In genomic region chr2:67565761-67566160, GRCh38 we compare ENCODE assay signal across 15 cellular contexts.
DNase-seq lines count a peak whose midpoint lies in the region; ATAC-seq and TF ChIP-seq lines count a peak whose summit lies in the region.
"Had no signal": no experiment of that assay in that cellular context is flagged by ENCODE, and none has a peak within 500 bp of the region (broad histone marks: within the 10 kb centered on the region; RNA-seq: fewer than 3 reads in every experiment).

No MANE protein-coding gene starts in this region.

- H3K27ac Mint-ChIP-seq in HFFc6, result peak overlapping the region; percentile 86
- H3K27ac Mint-ChIP-seq in activated naive CD8-positive, alpha-beta T cell treated with anti-CD3 and anti-CD28 coated beads, Interleukin-2, amount 50 U/mL, for 24 hours, result no peak overlapping the region
- H3K27ac Mint-ChIP-seq in natural killer cell treated with Interleukin-12 subunit alpha and Interleukin-12 subunit beta and Interleukin-15 and Interleukin-18, amount 100 ng/mL, for 72 hours, result no peak overlapping the region
- H3K27ac Mint-ChIP-seq: T-helper 2 cell treated with Interferon-gamma antibody and Interleukin-4, amounts not matched to agents 5 μg/mL and 100 μg/mL, for 36 hours had no signal

- H3K4me1 ChIP-seq in gastroesophageal sphincter (peaks cover 0 to 3% (median 0%) of the 10 kb centered on the region in 3 donors), skeletal muscle satellite cell (ENCODE audit: control insufficient read depth, insufficient read depth, low read length) (peaks cover 59% of the 10 kb centered on the region)
- H3K4me1 ChIP-seq: gastrocnemius medialis had no signal

- H3K4me3 Mint-ChIP-seq in HFFc6, result peak overlapping the region; percentile 46
- H3K4me3 Mint-ChIP-seq in activated naive CD8-positive, alpha-beta T cell treated with anti-CD3 and anti-CD28 coated beads, Interleukin-2, amount 50 U/mL, for 24 hours, result no peak overlapping the region
- no peak overlapping the region for H3K4me3 Mint-ChIP-seq in natural killer cell treated with Interleukin-12 subunit alpha and Interleukin-12 subunit beta and Interleukin-15 and Interleukin-18, amount 100 ng/mL, for 72 hours
- H3K4me3 Mint-ChIP-seq: T-helper 2 cell treated with Interferon-gamma antibody and Interleukin-4, amounts not matched to agents 5 μg/mL and 100 μg/mL, for 36 hours had no signal

- WGBS in gastroesophageal sphincter (ENCODE audit: low coverage in 1 of 2), 2 donors, result 59 to 75% methylated on average over 3 to 6 of the region's 6 CpGs

- ATAC-seq in gastroesophageal sphincter (peak; percentile 42), HG02840 (IDR thresholded peaks at IDR 0.05; ENCODE audit: low FRiP score, unreplicated experiment) (no peak)
- no peak for ATAC-seq in activated naive CD8-positive, alpha-beta T cell treated with anti-CD3 and anti-CD28 coated beads, Interleukin-2, amount 50 U/mL, for 24 hours
- no peak for ATAC-seq in natural killer cell treated with Interleukin-12 subunit alpha and Interleukin-12 subunit beta and Interleukin-15 and Interleukin-18, amount 100 ng/mL, for 72 hours
- ATAC-seq: gastrocnemius medialis, HepG2 had no signal

- no peaks in the 10 kb centered on the region for H3K27me3 Mint-ChIP-seq in HFFc6 (ENCODE audit: insufficient read depth)
- no peaks in the 10 kb centered on the region for H3K27me3 Mint-ChIP-seq in activated naive CD8-positive, alpha-beta T cell treated with anti-CD3 and anti-CD28 coated beads, Interleukin-2, amount 50 U/mL, for 24 hours
- H3K27me3 Mint-ChIP-seq in natural killer cell treated with Interleukin-12 subunit alpha and Interleukin-12 subunit beta and Interleukin-15 and Interleukin-18, amount 100 ng/mL, for 72 hours, result peaks cover 3 to 7% of the 10 kb centered on the region in 2 donors

- TF ChIP-seq EP300 in gastroesophageal sphincter (IDR thresholded peaks at IDR 0.05), result no peak

- H3K36me3 Mint-ChIP-seq in HFFc6 (ENCODE audit: low read depth), result no peaks in the 10 kb centered on the region
- H3K36me3 Mint-ChIP-seq in activated naive CD8-positive, alpha-beta T cell treated with anti-CD3 and anti-CD28 coated beads, Interleukin-2, amount 50 U/mL, for 24 hours (ENCODE audit: low read depth), result no peaks in the 10 kb centered on the region
- no peaks in the 10 kb centered on the region for H3K36me3 Mint-ChIP-seq in natural killer cell treated with Interleukin-12 subunit alpha and Interleukin-12 subunit beta and Interleukin-15 and Interleukin-18, amount 100 ng/mL, for 72 hours

- H3K4me3 ChIP-seq in astrocyte of the spinal cord (ENCODE audit: low read depth, low read length) (no peak overlapping the region), gastroesophageal sphincter (no peak overlapping the region), skeletal muscle satellite cell (ENCODE audit: low read length) (peak overlapping the region; percentile 24)
- H3K4me3 ChIP-seq: gastrocnemius medialis had no signal

- DNase-seq in HFFc6 (peak; percentile 84), astrocyte of the spinal cord (ENCODE audit: low read depth, low spot score) (peak; percentile 76)
- no peak for DNase-seq in activated naive CD8-positive, alpha-beta T cell treated with anti-CD3 and anti-CD28 coated beads, Interleukin-2, amount 50 U/mL, for 24 hours
- DNase-seq in natural killer cell treated with Interleukin-12 subunit alpha and Interleukin-12 subunit beta and Interleukin-15 and Interleukin-18, amount 100 ng/mL, for 72 hours (ENCODE audit: low spot score), result no peak
- DNase-seq: activated gamma-delta T cell; gastrocnemius medialis; NCI-H1417 treated with DMSO at 0.1 percent for 48 hours; NCI-H510A; RPMI8226; stimulated activated CD4-positive, alpha-beta T cell treated with anti-CD3 and anti-CD28 coated beads, Interleukin-12 subunit alpha, Interleukin-12 subunit beta, amount 100 ng/mL, for 4 hours had no signal

- H3K4me1 Mint-ChIP-seq in HFFc6 (ENCODE audit: low read depth), result peaks cover 75% of the 10 kb centered on the region
- H3K4me1 Mint-ChIP-seq in activated naive CD8-positive, alpha-beta T cell treated with anti-CD3 and anti-CD28 coated beads, Interleukin-2, amount 50 U/mL, for 24 hours, result no peaks in the 10 kb centered on the region
- no peaks in the 10 kb centered on the region for H3K4me1 Mint-ChIP-seq in natural killer cell treated with Interleukin-12 subunit alpha and Interleukin-12 subunit beta and Interleukin-15 and Interleukin-18, amount 100 ng/mL, for 72 hours (ENCODE audit: low read depth in 2 of 2)

- TF ChIP-seq CTCF in HFFc6 (IDR thresholded peaks at IDR 0.05) (no peak), astrocyte of the spinal cord (IDR thresholded peaks at IDR 0.05; ENCODE audit: low read depth, low read length) (no peak), gastroesophageal sphincter (IDR thresholded peaks at IDR 0.05) (no peak)

- H3K27me3 ChIP-seq in gastroesophageal sphincter (no peaks in the 10 kb centered on the region), skeletal muscle satellite cell (ENCODE audit: control insufficient read depth, insufficient read depth, low read length) (no peaks in the 10 kb centered on the region)
- H3K27me3 ChIP-seq: gastrocnemius medialis had no signal

- TF ChIP-seq POLR2A in gastroesophageal sphincter (IDR thresholded peaks at IDR 0.05), result no peak

- H3K9me3 ChIP-seq in gastroesophageal sphincter, result no peaks in the 10 kb centered on the region
- H3K9me3 ChIP-seq in skeletal muscle satellite cell (replicated peaks; ENCODE audit: low read length), result no peaks in the 10 kb centered on the region
- H3K9me3 ChIP-seq: gastrocnemius medialis had no signal

- no peak overlapping the region for H3K27ac ChIP-seq in gastroesophageal sphincter
- H3K27ac ChIP-seq: gastrocnemius medialis had no signal

- in situ Hi-C loops in astrocyte of the spinal cord (cut with HindIII; ENCODE audit: low sequenced_read_pairs), result no loop called here

- H3K4me2 ChIP-seq in skeletal muscle satellite cell (ENCODE audit: low read length), result peak overlapping the region; percentile 24

- no peaks in the 10 kb centered on the region for H3K36me3 ChIP-seq in gastroesophageal sphincter
- no peaks in the 10 kb centered on the region for H3K36me3 ChIP-seq in skeletal muscle satellite cell (ENCODE audit: insufficient read depth, low read length)
- H3K36me3 ChIP-seq: gastrocnemius medialis had no signal

- H3K9me3 Mint-ChIP-seq in HFFc6, result no peaks in the 10 kb centered on the region
- H3K9me3 Mint-ChIP-seq in activated naive CD8-positive, alpha-beta T cell treated with anti-CD3 and anti-CD28 coated beads, Interleukin-2, amount 50 U/mL, for 24 hours, result no peaks in the 10 kb centered on the region
- peaks cover 3% of the 10 kb centered on the region for H3K9me3 Mint-ChIP-seq in natural killer cell treated with Interleukin-12 subunit alpha and Interleukin-12 subunit beta and Interleukin-15 and Interleukin-18, amount 100 ng/mL, for 72 hours

- peak overlapping the region; percentile 38 for H3K9ac ChIP-seq in skeletal muscle satellite cell (ENCODE audit: low read depth, low read length)

Comparison
In these comparisons a context has a peak if more than half of its experiments do, and no peak if none do; other contexts are left out.
1. DNase-seq: peak in HFFc6 (single experiment) and astrocyte of the spinal cord (single experiment); none in activated naive CD8-positive, alpha-beta T cell treated with anti-CD3 and anti-CD28 coated beads, Interleukin-2, amount 50 U/mL, for 24 hours (single experiment) and natural killer cell treated with Interleukin-12 subunit alpha and Interleukin-12 subunit beta and Interleukin-15 and Interleukin-18, amount 100 ng/mL, for 72 hours (single experiment).